Comparison of ENCODE assay signal across 18 cellular contexts in genomic region chr14:68193970-68194634, GRCh38.
A peak's percentile ranks its signal among the peaks of the same experiment; 100 is the strongest.
DNase-seq lines count a peak whose midpoint lies in the region; ATAC-seq, FAIRE-seq and TF ChIP-seq lines count a peak whose summit lies in the region.
"Had no signal": no experiment of that assay in that cellular context is flagged by ENCODE, and none has a peak within 500 bp of the region (broad histone marks: within the 10 kb centered on the region; RNA-seq: fewer than 3 reads in every experiment).

No MANE protein-coding gene starts in this region.

- no peaks in the 10 kb centered on the region for H3K79me2 ChIP-seq in HepG2 (ENCODE audit: insufficient read depth, low read length)

- H3K9ac ChIP-seq in liver (ENCODE audit: low read depth in 1 of 2, low read length in 2 of 2) (no peak overlapping the region), HepG2 (ENCODE audit: insufficient read depth, low read depth, low read length) (no peak overlapping the region)

- H3K9me3 ChIP-seq in liver (ENCODE audit: control insufficient read depth in 4 of 4, low read length in 3 of 4) (no peaks in the 10 kb centered on the region), HepG2 (ENCODE audit: low read length) (no peaks in the 10 kb centered on the region), prostate gland (no peaks in the 10 kb centered on the region)
- H3K9me3 ChIP-seq: thoracic aorta had no signal

- no TSS peak for BruUV-seq in HepG2 (replicated peaks; lab: Mats Ljungman, UMichigan)

- TF ChIP-seq EP300 in HepG2 (IDR thresholded peaks at IDR 0.05; ENCODE audit: low read depth in 2 of 2, low read length in 2 of 2), result no peak
- TF ChIP-seq EP300 in HepG2 (CRISPR knock-in tag; IDR thresholded peaks at IDR 0.05; ENCODE audit: borderline replicate concordance), result no peak

- H3K4me1 ChIP-seq in liver (ENCODE audit: control insufficient read depth in 4 of 4, insufficient read depth in 4 of 4, low read length in 3 of 4), result peaks cover 4 to 47% (median 33%) of the 10 kb centered on the region in 4 donors
- peaks cover 67% of the 10 kb centered on the region for H3K4me1 ChIP-seq in HepG2 (ENCODE audit: insufficient read depth, low read length)
- H3K4me1 ChIP-seq in prostate gland (replicated peaks), result no peaks in the 10 kb centered on the region

- DNase-seq in HepG2 (ENCODE audit: low spot score) (no peak), fibroblast of villous mesenchyme (ENCODE audit: low read depth) (peak; percentile 82), prostate gland (ENCODE audit: low spot score) (no peak)
- DNase-seq: activated CD4-positive, alpha-beta T cell treated with anti-CD3 and anti-CD28 coated beads, Interleukin-2, amount 50 U/mL, for 1 hour; activated T-cell treated with anti-CD3 and anti-CD28 coated beads for 4 hours; aorta; CD4-positive, CD25-positive, alpha-beta regulatory T cell; DMS53; MM.1S; naive thymus-derived CD4-positive, alpha-beta T cell; NCI-H446; posterior cingulate gyrus had no signal

- POLR2A ChIA-PET in HepG2 (lab: Yijun Ruan, JAX), result no interaction called here

- CTCF ChIA-PET in HepG2 (lab: Yijun Ruan, JAX; ENCODE audit: low intra/inter-chr PET ratio, low total read pairs), result no interaction called here

- no peak overlapping the region for H3K4me2 ChIP-seq in HepG2 (ENCODE audit: low read depth, low read length)

- in situ Hi-C loops in HepG2 (cut with HindIII; ENCODE audit: extremely low pct_ligation_motif_present, low pct_unique_long_range_greater_than_20kb), result no loop called here

- H2AFZ ChIP-seq in HepG2 (ENCODE audit: low read length), result no peak overlapping the region

- H3K27me3 ChIP-seq in liver (ENCODE audit: control insufficient read depth in 4 of 4, insufficient read depth in 4 of 4, low read length in 3 of 4), result no peaks in the 10 kb centered on the region
- H3K27me3 ChIP-seq in HepG2 (ENCODE audit: control insufficient read depth in 1 of 2, insufficient read depth in 2 of 2, low read length in 2 of 2), result no peaks in the 10 kb centered on the region
- H3K27me3 ChIP-seq in prostate gland (replicated peaks; ENCODE audit: insufficient read depth), result no peaks in the 10 kb centered on the region

- no peak for FAIRE-seq in HepG2 (lab: Jason Lieb, UNC)

- no peaks in the 10 kb centered on the region for H4K20me1 ChIP-seq in HepG2 (ENCODE audit: insufficient read depth, low read length)

- H3K36me3 ChIP-seq in liver (ENCODE audit: control insufficient read depth in 4 of 4, insufficient read depth in 3 of 4, low read depth in 1 of 4, low read length in 3 of 4) (no peaks in the 10 kb centered on the region), HepG2 (replicated peaks in 1 of 2; ENCODE audit: control insufficient read depth in 1 of 2, insufficient read depth in 2 of 2, low read length in 2 of 2) (no peaks in the 10 kb centered on the region), prostate gland (no peaks in the 10 kb centered on the region)
- H3K36me3 ChIP-seq: thoracic aorta had no signal

- 60% methylated on average over 3 of the region's 3 CpGs for WGBS in liver
- 93% methylated on average over 3 of the region's 3 CpGs for whole genome bisulfite sequencing in HepG2 (ENCODE audit: low lambda C conversion rate)
- 51% methylated on average over 3 of the region's 3 CpGs for WGBS in prostate gland

- TF ChIP-seq RAD21 in liver (IDR thresholded peaks at IDR 0.05) (no peak), HepG2 (CRISPR knock-in tag; IDR thresholded peaks at IDR 0.05) (no peak)

- TF ChIP-seq POLR2A in HepG2 (IDR thresholded peaks at IDR 0.05; ENCODE audit: insufficient read depth in 1 of 2, low read depth in 2 of 2, low read length in 2 of 2), result no peak
- TF ChIP-seq POLR2A in prostate gland (IDR thresholded peaks at IDR 0.05), result no peak

- H3K27ac ChIP-seq in liver (ENCODE audit: low read depth in 1 of 2, low read length in 2 of 2) (peak overlapping the region; percentile 62 to 63), HepG2 (ENCODE audit: extremely low read length, insufficient read depth, low read length) (no peak overlapping the region), prostate gland (peak overlapping the region; percentile 39 to 40)
- H3K27ac ChIP-seq: thoracic aorta had no signal

- H3K4me3 ChIP-seq in liver (ENCODE audit: low read depth in 1 of 3, low read length in 3 of 3), result no peak overlapping the region
- no peak overlapping the region for H3K4me3 ChIP-seq in HepG2 (replicated peaks in 1 of 3; ENCODE audit: insufficient read depth in 1 of 3, low read depth in 2 of 3, low read length in 3 of 3)
- no peak overlapping the region for H3K4me3 ChIP-seq in fibroblast of villous mesenchyme (ENCODE audit: low read depth, low read length)
- no peak overlapping the region for H3K4me3 ChIP-seq in prostate gland
- H3K4me3 ChIP-seq: thoracic aorta had no signal

- ATAC-seq in HepG2 (no peak), HG03139 (IDR thresholded peaks at IDR 0.05; ENCODE audit: unreplicated experiment) (no peak), HG02759 (IDR thresholded peaks at IDR 0.05; ENCODE audit: unreplicated experiment) (no peak), HG03442 (IDR thresholded peaks at IDR 0.05; ENCODE audit: unreplicated experiment) (no peak), GM21367 (IDR thresholded peaks at IDR 0.05; ENCODE audit: unreplicated experiment) (no peak)
- ATAC-seq: naive thymus-derived CD4-positive, alpha-beta T cell had no signal

- TF ChIP-seq CTCF in liver (IDR thresholded peaks at IDR 0.05; ENCODE audit: low read depth, low read length, missing input control) (no peak), HepG2 (CRISPR knock-in tag; IDR thresholded peaks at IDR 0.05) (no peak), fibroblast of villous mesenchyme (IDR thresholded peaks at IDR 0.05; ENCODE audit: insufficient read depth, low read depth, low read length) (no peak), prostate gland (IDR thresholded peaks at IDR 0.05) (no peak)

- intact Hi-C loops in HepG2 (cut with micrococcal nuclease; ENCODE audit: unreplicated experiment) (loop anchor here (2.0 kb wide), 1 partner anchor 21 kb away; no protein-coding TSS in a partner anchor), prostate gland (cut with DNase I) (loop anchor here (2.0 to 5.0 kb wide), 2 partner anchors 49 to 92 kb away; no protein-coding TSS in a partner anchor)

TF ChIP-seq in liver, 16 proteins besides CTCF, POLR2A, EP300 and RAD21:
- TF ChIP-seq FOXA1 (IDR thresholded peaks at IDR 0.05), result no peak
- no peak for TF ChIP-seq NR2F2 (IDR thresholded peaks at IDR 0.05)

TF ChIP-seq in HepG2, 621 proteins besides CTCF, POLR2A, EP300 and RAD21 (continues in another document):
- TF ChIP-seq ZBTB2 (CRISPR knock-in tag; IDR thresholded peaks at IDR 0.05; ENCODE audit: low read depth), result no peak
- no peak for TF ChIP-seq ZMAT5 (CRISPR knock-in tag; IDR thresholded peaks at IDR 0.05; ENCODE audit: borderline replicate concordance, low read depth)
- no peak for TF ChIP-seq REXO4 (CRISPR knock-in tag; IDR thresholded peaks at IDR 0.05; ENCODE audit: borderline replicate concordance)
- TF ChIP-seq JUNB (CRISPR knock-in tag; IDR thresholded peaks at IDR 0.05; ENCODE audit: borderline replicate concordance), result no peak
- TF ChIP-seq ZNF512B (CRISPR knock-in tag; IDR thresholded peaks at IDR 0.05; ENCODE audit: borderline replicate concordance), result no peak
- TF ChIP-seq ATF7-NPFF (CRISPR knock-in tag; IDR thresholded peaks at IDR 0.05; ENCODE audit: low read depth), result no peak
- no peak for TF ChIP-seq NFYB (CRISPR knock-in tag; IDR thresholded peaks at IDR 0.05)
- TF ChIP-seq BRCA1 (CRISPR knock-in tag; IDR thresholded peaks at IDR 0.05), result no peak
